9 cellular contexts compared by ENCODE assay signal in the genomic region with DNA sequence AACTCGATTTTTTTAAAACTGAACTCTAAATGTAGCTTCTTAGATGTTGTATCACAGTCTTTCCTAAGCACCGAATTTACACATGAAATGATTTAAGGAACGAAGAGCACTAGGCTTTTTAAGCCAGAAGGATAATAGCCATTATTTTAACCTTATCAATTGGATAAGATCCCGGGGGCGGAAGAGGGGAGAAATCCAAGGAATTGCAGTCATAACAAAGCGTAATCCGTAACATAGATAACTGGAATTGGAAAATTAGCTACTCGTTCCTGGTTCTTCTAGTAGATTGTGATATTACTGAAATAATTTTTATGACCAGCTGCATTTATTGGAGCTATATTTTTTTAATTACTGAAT. TPM values are rescaled to one million over a fixed set of nuclear protein-coding genes. Genes with fewer than 3 reads are reported as not detected.
A peak's percentile ranks its signal among the peaks of the same experiment; 100 is the strongest.
DNase-seq lines count a peak whose midpoint lies in the region; ATAC-seq, FAIRE-seq and TF ChIP-seq lines count a peak whose summit lies in the region.
"Had no signal": no experiment of that assay in that cellular context is flagged by ENCODE, and none has a peak within 500 bp of the region (broad histone marks: within the 10 kb centered on the region; RNA-seq: fewer than 3 reads in every experiment).

No MANE protein-coding gene starts in this region.

- no peak overlapping the region for H2AK5ac ChIP-seq in H1 (ENCODE audit: low read depth, low read length)

- no peak overlapping the region for H2BK20ac ChIP-seq in H1 (ENCODE audit: low read length)

- CTCF ChIA-PET in CD4-positive, alpha-beta T cell (lab: Charles Lee) = interaction anchor here (1.2 kb wide), 1 partner anchor 1918 kb away, joined by 4 read pairs; a partner anchor contains a TSS
- CTCF ChIA-PET in H1 (lab: Charles Lee; ENCODE audit: partially characterized antibody) = interaction anchor here (1.0 to 1.8 kb wide), 3 partner anchors 24 to 194 kb away, joined by 3 to 6 read pairs (median 4); no protein-coding TSS in a partner anchor

- H2AFZ ChIP-seq in H1 (ENCODE audit: low read length) (peak overlapping the region; percentile 11; the same call in 1 of the 2 replicates), osteoblast (ENCODE audit: low read length) (peak overlapping the region; percentile 89)

- peaks cover 42% of the 10 kb centered on the region for H3K4me1 Mint-ChIP-seq in CD4-positive, alpha-beta T cell (ENCODE audit: low read depth)

- no peak overlapping the region for H4K91ac ChIP-seq in H1 (replicated peaks; ENCODE audit: insufficient read length, low read length)

- no peak for TF ChIP-seq EP300 in H1 (IDR thresholded peaks at IDR 0.05; ENCODE audit: borderline replicate concordance in 1 of 2, low read depth in 2 of 2, low read length in 2 of 2)

- no peak overlapping the region for H3K14ac ChIP-seq in H1 (ENCODE audit: insufficient read length)

- DNase-seq in CD4-positive, alpha-beta T cell = no peak
- DNase-seq in NCI-H524 treated with DMSO at 0.1 percent for 48 hours (lab: John Stamatoyannopoulos, UW) = peak; percentile 16
- DNase-seq in H1 (ENCODE audit: low read depth in 1 of 2, low spot score in 2 of 2) = no peak
- no peak for DNase-seq in osteoblast (ENCODE audit: insufficient read length, low spot score, missing footprints)
- no peak for DNase-seq in NK-92 (lab: John Stamatoyannopoulos, UW; ENCODE audit: unreplicated experiment)
- no peak for DNase-seq in activated CD4-positive, alpha-beta T cell treated with anti-CD3 and anti-CD28 coated beads for 4 hours

- H4K5ac ChIP-seq in H1 (ENCODE audit: insufficient read length, low read depth, low read length) = no peak overlapping the region

- no peaks in the 10 kb centered on the region for H3K27me3 Mint-ChIP-seq in CD4-positive, alpha-beta T cell

- TF ChIP-seq POLR2A in H1 (IDR thresholded peaks at IDR 0.05; ENCODE audit: control extremely low read depth in 1 of 2, low read depth in 2 of 2, low read length in 2 of 2) = no peak

- H3K4me2 ChIP-seq in H1 (ENCODE audit: insufficient read depth in 1 of 2, low read depth in 2 of 2, low read length in 2 of 2) (peak overlapping the region; percentile 76 to 87), osteoblast (ENCODE audit: insufficient read depth, low read length) (peak overlapping the region; percentile 98)

- ATAC-seq in CD4-positive, alpha-beta T cell (ENCODE audit: poor library complexity) = no peak
- ATAC-seq in HG03457 (IDR thresholded peaks at IDR 0.05; ENCODE audit: unreplicated experiment) = no peak
- no peak for ATAC-seq in GM19351 (IDR thresholded peaks at IDR 0.05; ENCODE audit: unreplicated experiment)

- H3K36me3 ChIP-seq in H1 (ENCODE audit: control insufficient read depth in 2 of 4, insufficient read depth in 4 of 4, low read length in 3 of 4) (no peaks in the 10 kb centered on the region; a peak in 1 of 8 replicates), osteoblast (ENCODE audit: insufficient read depth, low read length) (no peaks in the 10 kb centered on the region)

- no peak overlapping the region for H3K4ac ChIP-seq in H1 (replicated peaks; ENCODE audit: insufficient read length, low read depth, low read length)

- no peak overlapping the region for H2BK12ac ChIP-seq in H1 (ENCODE audit: low read depth, low read length)

- H3K56ac ChIP-seq in H1 (replicated peaks; ENCODE audit: insufficient read length, low read depth, low read length) = no peak overlapping the region

- peak overlapping the region; percentile 56 for H3K27ac ChIP-seq in CD4-positive, alpha-beta T cell (ENCODE audit: low read depth, low read length)
- H3K27ac ChIP-seq in H1 (ENCODE audit: low read depth, low read length) (no peak overlapping the region), osteoblast (ENCODE audit: low read depth, low read length) (peak overlapping the region; percentile 55)

- peaks cover 3% of the 10 kb centered on the region for H3K9me3 Mint-ChIP-seq in CD4-positive, alpha-beta T cell

- H3K9ac ChIP-seq in H1 (replicated peaks in 1 of 4; ENCODE audit: extremely low read depth in 1 of 4, low read depth in 3 of 4, low read length in 3 of 4) = peak overlapping the region in 1 of 4 experiments; percentile 49; a peak in 2 of 7 replicates

- no peak overlapping the region for H3K23ac ChIP-seq in H1 (ENCODE audit: insufficient read length)

- H3K79me1 ChIP-seq in H1 (ENCODE audit: low read depth, low read length) = no peaks in the 10 kb centered on the region

- H4K20me1 ChIP-seq in H1 (replicated peaks in 1 of 2; ENCODE audit: control insufficient read depth in 1 of 2, insufficient read depth in 2 of 2, low read length in 2 of 2) (no peaks in the 10 kb centered on the region), osteoblast (ENCODE audit: insufficient read depth, low read length) (no peaks in the 10 kb centered on the region)

- H3K18ac ChIP-seq in H1 (ENCODE audit: extremely low read depth, low read length) = no peak overlapping the region

- H2BK5ac ChIP-seq in H1 (ENCODE audit: low read depth, low read length) = no peak overlapping the region

- H3K36me3 Mint-ChIP-seq in CD4-positive, alpha-beta T cell (ENCODE audit: low read depth) = peaks cover 20% of the 10 kb centered on the region

- no peaks in the 10 kb centered on the region for H3K27me3 ChIP-seq in CD4-positive, alpha-beta T cell (ENCODE audit: control insufficient read depth, insufficient read depth, low read length)
- H3K27me3 ChIP-seq in H1 (replicated peaks in 1 of 4; ENCODE audit: control insufficient read depth in 3 of 4, extremely low read depth in 1 of 4, insufficient read depth in 3 of 4, low read length in 3 of 4) (no peaks in the 10 kb centered on the region), osteoblast (ENCODE audit: insufficient read depth, low read length) (peaks cover 3% of the 10 kb centered on the region)

- peak overlapping the region; percentile 67 for H2BK120ac ChIP-seq in H1 (replicated peaks; ENCODE audit: low read depth, low read length)

- 10% methylated on average over 8 of the region's 8 CpGs; no CpG with 5 or more reads in 1 of the 2 experiments for WGBS in H1 (ENCODE audit: extremely low coverage in 1 of 2, insufficient coverage in 1 of 2, insufficient read length in 1 of 2, insufficient replicate concordance in 2 of 2, low coverage in 1 of 2, low lambda C conversion rate in 2 of 2, missing lambda C conversion rate in 1 of 2), 2 experiments

- TF ChIP-seq RAD21 in H1 (IDR thresholded peaks at IDR 0.05 in 1 of 2, conservative IDR thresholded peaks at IDR 0.05 in 1 of 2; ENCODE audit: low read depth in 2 of 2, low read length in 2 of 2) = no peak

- H3K27ac Mint-ChIP-seq in CD4-positive, alpha-beta T cell = peak overlapping the region; percentile 95

- H3K23me2 ChIP-seq in H1 (ENCODE audit: low read depth, low read length) = peaks cover 10% of the 10 kb centered on the region

- intact Hi-C loops in CD4-positive, alpha-beta T cell (cut with DNase I, micrococcal nuclease) = loop anchor here (2.0 to 10.0 kb wide), 3 partner anchors 173 to 1905 kb away; a partner anchor contains a TSS

- no peak for TF ChIP-seq CTCF in CD4-positive, alpha-beta T cell (IDR thresholded peaks at IDR 0.05)
- no peak for TF ChIP-seq CTCF in H1 (IDR thresholded peaks at IDR 0.05; ENCODE audit: control extremely low read depth in 1 of 3, insufficient read depth in 1 of 3, low read depth in 1 of 3, low read length in 3 of 3)
- no peak for TF ChIP-seq CTCF in osteoblast (IDR thresholded peaks at IDR 0.05; ENCODE audit: extremely low read depth, low read depth, low read length)

- H3K9me3 ChIP-seq in CD4-positive, alpha-beta T cell (ENCODE audit: control insufficient read depth, low read length) = no peaks in the 10 kb centered on the region
- H3K9me3 ChIP-seq in H1 (ENCODE audit: insufficient read depth in 2 of 2, low read depth in 1 of 2, low read length in 1 of 2) = no peaks in the 10 kb centered on the region
- H3K9me3 ChIP-seq in osteoblast (ENCODE audit: low read depth, low read length) = no peaks in the 10 kb centered on the region

- no peak overlapping the region for H2BK15ac ChIP-seq in H1 (ENCODE audit: low read length)

- FAIRE-seq in H1 (lab: Jason Lieb, UNC) = no peak

- POLR2A ChIA-PET in CD4-positive, alpha-beta T cell (lab: Charles Lee) = interaction anchor here (0.6 to 2.6 kb wide), 3 partner anchors 9 to 35 kb away, joined by 3 to 17 read pairs (median 3); no protein-coding TSS in a partner anchor
- POLR2A ChIA-PET in H1 (lab: Charles Lee; ENCODE audit: partially characterized antibody) = no interaction called here

- H4K8ac ChIP-seq in H1 (ENCODE audit: extremely low read depth, insufficient read depth, low read length) = no peak overlapping the region

- H3K79me2 ChIP-seq in H1 (ENCODE audit: control insufficient read depth in 1 of 2, insufficient read depth in 2 of 2, low read length in 2 of 2) = peaks cover 0 to 33% of the 10 kb centered on the region in 2 experiments; a peak in 2 of 4 replicates
- peaks cover 17% of the 10 kb centered on the region for H3K79me2 ChIP-seq in osteoblast (ENCODE audit: insufficient read depth, low read length)

- H3K4me1 ChIP-seq in H1 (replicated peaks in 1 of 4; ENCODE audit: control insufficient read depth in 3 of 4, insufficient read depth in 4 of 4, low read length in 3 of 4) (peaks cover 0 to 4% (median 0%) of the 10 kb centered on the region in 4 experiments; a peak in 1 of 7 replicates), osteoblast (ENCODE audit: insufficient read depth, low read length) (peaks cover 28% of the 10 kb centered on the region)

- H3K4me3 Mint-ChIP-seq in CD4-positive, alpha-beta T cell = peak overlapping the region; percentile 96

- H3K4me3 ChIP-seq in H1 (ENCODE audit: extremely low read depth in 1 of 4, insufficient read depth in 2 of 4, low read depth in 3 of 4, low read length in 4 of 4) (peak overlapping the region; percentile 64 to 72 (median 68)), osteoblast (ENCODE audit: insufficient read depth, low read length) (peak overlapping the region; percentile 85)

RNA-seq across cellular contexts. Expression of a gene that starts 1.0 kb away (rescaled TPM):
- 1 to 10 TPM; 6.7 to 7.0 TPM for total RNA-seq in CD4-positive, alpha-beta T cell
- total RNA-seq in H1 (2021; fragmentation: NEBNext Ultra II Directional; extraction: Animal tissue kit (Norgen Biotek cat#: 25700)) = 15.2 and 17.2 TPM in 2 replicates
- polyA plus RNA-seq in H1 (2011; rRNA removed) = 4.0 and 5.4 TPM in 2 replicates
- polyA plus RNA-seq in H1 (2011; cell fraction: cytosol; rRNA removed) = 11.3 TPM
- polyA plus RNA-seq in H1 (2011; cell fraction: nucleus; rRNA removed) = 5.7 TPM
- polyA plus RNA-seq in H1 (2012, experiment 1 of 2) = 5.8 to 10.2 TPM (median 8.0 TPM) in 4 replicates
- polyA plus RNA-seq in H1 (2012, experiment 2 of 2) = 0.79 TPM
- 8.3 TPM for polyA plus RNA-seq in H1 (2013, experiment 1 of 2)
- 6.8 TPM for polyA plus RNA-seq in H1 (2013, experiment 2 of 2)
- 16.2 and 19.6 TPM in 2 replicates for polyA minus RNA-seq in H1 (2011; rRNA and poly(A)+ RNA removed)
- 6.9 TPM for polyA minus RNA-seq in H1 (2011; cell fraction: cytosol; rRNA and poly(A)+ RNA removed)
- polyA minus RNA-seq in H1 (2011; cell fraction: nucleus; rRNA and poly(A)+ RNA removed) = 47.4 TPM
- total RNA-seq in osteoblast = 37.7 and 38.0 TPM in 2 replicates

RNA-seq across cellular contexts. Expression of a gene that starts 53.0 kb away (rescaled TPM):
- total RNA-seq in CD4-positive, alpha-beta T cell = not detected
- 0.34 and 0.40 TPM in 2 replicates for total RNA-seq in H1 (2021; fragmentation: NEBNext Ultra II Directional; extraction: Animal tissue kit (Norgen Biotek cat#: 25700))
- 0.09 and 0.11 TPM in 2 replicates for polyA plus RNA-seq in H1 (2011; rRNA removed)
- polyA plus RNA-seq in H1 (2011; cell fraction: cytosol; rRNA removed) = 0.19 TPM
- 0.24 TPM for polyA plus RNA-seq in H1 (2011; cell fraction: nucleus; rRNA removed)
- polyA plus RNA-seq in H1 (2012, experiment 1 of 2) = 0.22 to 0.42 TPM (median 0.27 TPM) in 4 replicates
- not detected for polyA plus RNA-seq in H1 (2012, experiment 2 of 2)
- 0.26 TPM for polyA plus RNA-seq in H1 (2013, experiment 1 of 2)
- 0.18 TPM for polyA plus RNA-seq in H1 (2013, experiment 2 of 2)
- polyA minus RNA-seq in H1 (2011; rRNA and poly(A)+ RNA removed) = 0.19 and 0.32 TPM in 2 replicates
- polyA minus RNA-seq in H1 (2011; cell fraction: cytosol; rRNA and poly(A)+ RNA removed) = not detected
- 0.90 TPM for polyA minus RNA-seq in H1 (2011; cell fraction: nucleus; rRNA and poly(A)+ RNA removed)
- not detected in 2 replicates for total RNA-seq in osteoblast
- total RNA-seq: activated CD8-positive, alpha-beta memory T cell treated with anti-CD3 and anti-CD28 coated beads for 36 hours had no signal
